In the genomic region with DNA sequence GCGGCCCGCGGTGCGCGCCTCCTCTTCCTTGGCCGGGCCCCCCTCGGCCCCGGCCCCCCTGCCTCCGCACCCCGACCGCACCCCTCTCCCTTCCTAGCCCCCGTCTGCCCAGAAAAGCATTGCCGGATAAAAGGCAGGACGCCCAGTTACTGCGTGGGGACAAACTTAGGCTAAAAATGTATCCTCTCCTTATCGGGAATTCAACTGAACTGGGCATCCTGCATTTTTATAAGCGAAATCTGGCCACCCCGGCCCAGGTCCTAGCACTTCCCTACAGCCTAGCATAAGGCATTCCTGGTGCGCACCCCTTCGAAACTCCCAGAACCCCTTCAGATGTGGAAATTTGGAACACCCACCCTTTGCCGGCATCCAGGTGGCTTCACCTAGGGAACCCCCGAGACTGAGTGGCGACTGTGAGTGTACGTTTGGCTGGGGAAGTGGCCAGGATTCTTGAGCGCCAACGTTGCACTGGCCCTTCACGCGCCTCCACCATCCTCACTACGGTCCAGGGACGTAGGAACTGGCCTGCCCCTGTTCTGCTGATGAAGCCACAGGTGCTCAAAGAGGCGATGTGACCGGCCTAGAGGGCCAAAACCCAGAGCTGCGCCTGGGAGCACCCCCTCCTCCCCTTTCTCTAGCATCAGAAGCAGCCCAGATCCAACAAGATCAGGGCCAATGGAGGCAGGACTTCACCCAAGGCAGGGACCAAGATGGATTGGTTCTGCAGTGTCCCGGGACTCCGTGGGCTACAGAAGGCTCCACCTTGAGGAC, we compare ENCODE assay signal across 9 cellular contexts. TPM values are rescaled to one million over a fixed set of nuclear protein-coding genes. Genes with fewer than 3 reads are reported as not detected.
DNase-seq lines count a peak whose midpoint lies in the region; ATAC-seq and TF ChIP-seq lines count a peak whose summit lies in the region.
"Had no signal": no experiment of that assay in that cellular context is flagged by ENCODE, and none has a peak within 500 bp of the region (broad histone marks: within the 10 kb centered on the region; RNA-seq: fewer than 3 reads in every experiment).

No MANE protein-coding gene starts in this region.

- TF ChIP-seq CTCF in brain microvascular endothelial cell (IDR thresholded peaks at IDR 0.05; ENCODE audit: low read depth, low read length, missing control alignments), result no peak
- TF ChIP-seq CTCF in mesothelial cell of epicardium (IDR thresholded peaks at IDR 0.05; ENCODE audit: unreplicated experiment), result no peak
- TF ChIP-seq CTCF in vagina (IDR thresholded peaks at IDR 0.05), result no peak

- ATAC-seq in stimulated activated naive CD8-positive, alpha-beta T cell treated with anti-CD3 and anti-CD28 coated beads, Interleukin-15, Interleukin-2, amounts not matched to agents 100 U/mL and 50 U/mL, for 24 hours, result no peak

- H3K36me3 Mint-ChIP-seq in stimulated activated naive CD8-positive, alpha-beta T cell treated with anti-CD3 and anti-CD28 coated beads, Interleukin-15, Interleukin-2, amounts not matched to agents 100 ng/mL and 50 ng/mL, for 24 hours (ENCODE audit: low read depth), result no peaks in the 10 kb centered on the region
- peaks cover 1% of the 10 kb centered on the region for H3K36me3 Mint-ChIP-seq in mesothelial cell of epicardium

- DNase-seq in stimulated activated naive CD8-positive, alpha-beta T cell treated with anti-CD3 and anti-CD28 coated beads, Interleukin-15, Interleukin-2, amounts not matched to agents 100 U/mL and 50 U/mL, for 24 hours, result no peak
- DNase-seq in brain microvascular endothelial cell, result no peak
- DNase-seq in mesothelial cell of epicardium (ENCODE audit: low spot score in 2 of 2, unreplicated experiment in 2 of 2), result no peak
- no peak for DNase-seq in vagina (ENCODE audit: extremely low spot score in 2 of 2)
- no peak for DNase-seq in NCI-H748 (lab: John Stamatoyannopoulos, UW; ENCODE audit: unreplicated experiment)
- DNase-seq in SK-N-DZ (ENCODE audit: low spot score), result no peak
- DNase-seq in hepatic stellate cell (ENCODE audit: low spot score), result no peak

- peak overlapping the region; percentile 61 for H3K4me3 Mint-ChIP-seq in stimulated activated naive CD8-positive, alpha-beta T cell treated with anti-CD3 and anti-CD28 coated beads, Interleukin-15, Interleukin-2, amounts not matched to agents 100 ng/mL and 50 ng/mL, for 24 hours
- H3K4me3 Mint-ChIP-seq in mesothelial cell of epicardium, result peak overlapping the region; percentile 62

- H3K9me3 Mint-ChIP-seq in stimulated activated naive CD8-positive, alpha-beta T cell treated with anti-CD3 and anti-CD28 coated beads, Interleukin-15, Interleukin-2, amounts not matched to agents 100 ng/mL and 50 ng/mL, for 24 hours, result no peaks in the 10 kb centered on the region
- no peaks in the 10 kb centered on the region for H3K9me3 Mint-ChIP-seq in mesothelial cell of epicardium

- peaks cover 7% of the 10 kb centered on the region for H3K27me3 Mint-ChIP-seq in stimulated activated naive CD8-positive, alpha-beta T cell treated with anti-CD3 and anti-CD28 coated beads, Interleukin-15, Interleukin-2, amounts not matched to agents 100 ng/mL and 50 ng/mL, for 24 hours
- peaks cover 5% of the 10 kb centered on the region for H3K27me3 Mint-ChIP-seq in mesothelial cell of epicardium (ENCODE audit: low read depth)

- H3K36me3 ChIP-seq in brain microvascular endothelial cell (replicated peaks) (no peaks in the 10 kb centered on the region), vagina (no peaks in the 10 kb centered on the region)

- TF ChIP-seq POLR2A in vagina (IDR thresholded peaks at IDR 0.05), result no peak

- peak overlapping the region; percentile 30 for H3K4me3 ChIP-seq in brain microvascular endothelial cell (ENCODE audit: low read depth, low read length)
- H3K4me3 ChIP-seq in vagina, result peak overlapping the region; percentile 40 to 55

- H3K27me3 ChIP-seq in brain microvascular endothelial cell (replicated peaks) (no peaks in the 10 kb centered on the region), vagina (no peaks in the 10 kb centered on the region)

- in situ Hi-C loops in brain microvascular endothelial cell (cut with HindIII; ENCODE audit: low pct_ligation_motif_present, low sequenced_read_pairs), result no loop called here

- peaks cover 24% of the 10 kb centered on the region for H3K4me1 ChIP-seq in vagina

- H3K27ac ChIP-seq in brain microvascular endothelial cell, result no peak overlapping the region
- peak overlapping the region; percentile 17 for H3K27ac ChIP-seq in vagina

- H3K9me3 ChIP-seq in vagina, result no peaks in the 10 kb centered on the region

- peaks cover 22% of the 10 kb centered on the region for H3K4me1 Mint-ChIP-seq in stimulated activated naive CD8-positive, alpha-beta T cell treated with anti-CD3 and anti-CD28 coated beads, Interleukin-15, Interleukin-2, amounts not matched to agents 100 ng/mL and 50 ng/mL, for 24 hours (ENCODE audit: low read depth)
- H3K4me1 Mint-ChIP-seq in mesothelial cell of epicardium, result peaks cover 16% of the 10 kb centered on the region

- peak overlapping the region; percentile 23 for H3K27ac Mint-ChIP-seq in stimulated activated naive CD8-positive, alpha-beta T cell treated with anti-CD3 and anti-CD28 coated beads, Interleukin-15, Interleukin-2, amounts not matched to agents 100 ng/mL and 50 ng/mL, for 24 hours
- H3K27ac Mint-ChIP-seq in mesothelial cell of epicardium, result no peak overlapping the region

- intact Hi-C loops in vagina (cut with DNase I), result no loop called here

RNA-seq across cellular contexts. Expression of a gene that starts 5.7 kb away (rescaled TPM):
- total RNA-seq in mesothelial cell of epicardium (59.8 to 63.8 TPM (median 61.0 TPM) in 3 replicates), vagina (30.2 TPM)
- polyA plus RNA-seq in SK-N-DZ (2014; cell fraction: cytosol; rRNA removed), result 40.6 and 63.2 TPM in 2 replicates
- 31.6 and 34.1 TPM in 2 replicates for polyA plus RNA-seq in SK-N-DZ (2014; cell fraction: nucleus; rRNA removed)

RNA-seq across cellular contexts. Expression of a gene that starts 44.4 kb away (rescaled TPM):
- total RNA-seq in mesothelial cell of epicardium (0.11 TPM in 1 of 3 replicates, not detected in the others), vagina (not detected)
- not detected in 2 replicates for polyA plus RNA-seq in SK-N-DZ (2014; cell fraction: cytosol; rRNA removed)
- not detected in 2 replicates for polyA plus RNA-seq in SK-N-DZ (2014; cell fraction: nucleus; rRNA removed)
- total RNA-seq: pulmonary artery endothelial cell had no signal

RNA-seq across cellular contexts. Expression of a gene that starts 44.7 kb away (rescaled TPM):
- total RNA-seq in mesothelial cell of epicardium (0.38 to 0.51 TPM (median 0.45 TPM) in 3 replicates), vagina (11.3 TPM)
- 0.77 TPM in 1 of 2 replicates, not detected in the other for polyA plus RNA-seq in SK-N-DZ (2014; cell fraction: cytosol; rRNA removed)
- 0.91 TPM in 1 of 2 replicates, not detected in the other for polyA plus RNA-seq in SK-N-DZ (2014; cell fraction: nucleus; rRNA removed)
